ENCODE assay signal across 8 cellular contexts in the genomic region with DNA sequence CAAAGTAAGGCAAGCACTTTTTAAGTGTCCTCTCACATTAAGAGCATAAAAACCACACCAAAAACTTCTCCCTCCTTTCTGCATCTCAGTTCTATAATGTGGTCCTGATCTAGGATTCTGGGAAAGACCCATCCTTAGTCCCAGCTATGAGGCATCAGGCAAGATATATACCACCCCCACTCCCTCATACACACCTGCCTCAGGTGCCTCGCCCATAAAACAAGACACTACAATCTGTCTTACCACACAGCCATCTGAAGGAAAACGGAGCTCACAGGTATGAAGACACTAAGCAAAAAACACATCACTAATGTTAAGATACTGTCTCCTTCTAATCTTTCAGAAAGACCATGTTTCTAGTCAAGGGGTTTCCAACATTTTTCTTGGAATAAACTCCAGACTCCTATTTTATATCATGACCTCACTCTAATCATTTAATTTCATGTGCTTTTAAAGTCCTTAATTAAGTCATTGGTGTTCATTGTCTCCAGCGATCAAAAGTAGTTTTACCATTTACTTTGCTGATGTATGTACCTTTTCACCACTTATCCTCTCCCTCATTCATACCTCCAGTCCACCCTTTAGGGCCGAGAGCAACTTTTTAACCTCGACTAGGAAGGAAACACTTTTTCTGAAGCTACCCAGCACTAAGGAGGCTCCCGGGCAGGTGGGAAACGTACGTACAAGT. TPM values are rescaled to one million over a fixed set of nuclear protein-coding genes. Genes with fewer than 3 reads are reported as not detected.
DNase-seq lines count a peak whose midpoint lies in the region; ATAC-seq and TF ChIP-seq lines count a peak whose summit lies in the region.

No MANE protein-coding gene starts in this region.

- TF ChIP-seq CTCF in stomach (IDR thresholded peaks at IDR 0.05) = no peak

- H3K27ac Mint-ChIP-seq in activated CD8-positive, alpha-beta T cell treated with anti-CD3 and anti-CD28 coated beads, Interleukin-2, amount 10 ng/mL, durations not matched to agents 7 days and 5 days = peak overlapping the region; percentile 92

- peak overlapping the region; percentile 84 for H3K4me3 ChIP-seq in iPS-18a (ENCODE audit: low read length)
- peak overlapping the region; percentile 74 to 85 (median 76) for H3K4me3 ChIP-seq in stomach

- WGBS in stomach, 5 donors = 5 to 19% (median 8%) methylated on average over 8 of the region's 8 CpGs

- no peak overlapping the region for H3K27ac ChIP-seq in iPS-18a (ENCODE audit: low read length)
- peak overlapping the region; percentile 96 to 98 (median 96) for H3K27ac ChIP-seq in stomach

- H3K4me1 Mint-ChIP-seq in activated CD8-positive, alpha-beta T cell treated with anti-CD3 and anti-CD28 coated beads, Interleukin-2, amount 10 ng/mL, durations not matched to agents 7 days and 5 days (ENCODE audit: low read depth) = peaks cover 75% of the 10 kb centered on the region

- no peaks in the 10 kb centered on the region for H3K27me3 Mint-ChIP-seq in activated CD8-positive, alpha-beta T cell treated with anti-CD3 and anti-CD28 coated beads, Interleukin-2, amount 10 ng/mL, durations not matched to agents 7 days and 5 days (ENCODE audit: low read depth)

- H3K9me3 ChIP-seq in iPS-18a (ENCODE audit: control insufficient read depth, low read depth, low read length) = no peaks in the 10 kb centered on the region
- H3K9me3 ChIP-seq in stomach = no peaks in the 10 kb centered on the region

- no peak for ATAC-seq in activated CD8-positive, alpha-beta T cell treated with anti-CD3 and anti-CD28 coated beads, Interleukin-2, amount 10 ng/mL, durations not matched to agents 7 days and 5 days
- ATAC-seq in GM21825 (IDR thresholded peaks at IDR 0.05; ENCODE audit: unreplicated experiment) = no peak

- TF ChIP-seq EP300 in stomach (IDR thresholded peaks at IDR 0.05) = no peak

- peak overlapping the region; percentile 55 for H3K9ac ChIP-seq in iPS-18a (ENCODE audit: low read length)

- POLR2A ChIA-PET in activated CD8-positive, alpha-beta T cell treated with anti-CD3 and anti-CD28 coated beads, Interleukin-2, amount 10 ng/mL, durations not matched to agents 7 days and 5 days (lab: Charles Lee) = interaction anchor here (0.6 to 5.1 kb wide), 21 partner anchors 8 to 180 kb away, joined by 3 to 71 read pairs (median 8); partner anchors contain the start of genes ACBD4, FMNL1, HEXIM1 and HEXIM2

- H3K36me3 Mint-ChIP-seq in activated CD8-positive, alpha-beta T cell treated with anti-CD3 and anti-CD28 coated beads, Interleukin-2, amount 10 ng/mL, durations not matched to agents 7 days and 5 days (ENCODE audit: low read depth) = peaks cover 40% of the 10 kb centered on the region

- TF ChIP-seq POLR2A in stomach (IDR thresholded peaks at IDR 0.05) = no peak

- CTCF ChIA-PET in activated CD8-positive, alpha-beta T cell treated with anti-CD3 and anti-CD28 coated beads, Interleukin-2, amount 10 ng/mL, durations not matched to agents 7 days and 5 days (lab: Charles Lee) = interaction anchor here (0.9 to 9.6 kb wide), 18 partner anchors 9 to 180 kb away, joined by 3 to 86 read pairs (median 7); partner anchors contain the start of genes ACBD4 and FMNL1

- DNase-seq in NCI-H345 treated with DMSO at 0.1 percent for 48 hours (lab: John Stamatoyannopoulos, UW; ENCODE audit: unreplicated experiment) (peak; percentile 6), NCI-H345 (lab: John Stamatoyannopoulos, UW) (no peak), stomach (no peak), EL (no peak), NCI-H1436 treated with DMSO at 0.1 percent for 48 hours (lab: John Stamatoyannopoulos, UW) (no peak)
- DNase-seq in activated CD8-positive, alpha-beta T cell treated with anti-CD3 and anti-CD28 coated beads, Interleukin-2, amount 10 ng/mL, durations not matched to agents 7 days and 5 days = no peak

- H3K9me3 Mint-ChIP-seq in activated CD8-positive, alpha-beta T cell treated with anti-CD3 and anti-CD28 coated beads, Interleukin-2, amount 10 ng/mL, durations not matched to agents 7 days and 5 days (ENCODE audit: insufficient read depth) = no peaks in the 10 kb centered on the region

- H3K36me3 ChIP-seq in iPS-18a (ENCODE audit: control insufficient read depth, low read depth, low read length) (no peaks in the 10 kb centered on the region), stomach (no peaks in the 10 kb centered on the region)

- intact Hi-C loops in stomach (cut with DNase I; ENCODE audit: low total_unique reads) = no loop called here

- H3K4me1 ChIP-seq in iPS-18a (ENCODE audit: control insufficient read depth, low read depth, low read length) (peaks cover 8% of the 10 kb centered on the region), stomach (peaks cover 57 to 87% (median 83%) of the 10 kb centered on the region in 4 donors)

- H3K4me3 Mint-ChIP-seq in activated CD8-positive, alpha-beta T cell treated with anti-CD3 and anti-CD28 coated beads, Interleukin-2, amount 10 ng/mL, durations not matched to agents 7 days and 5 days = peak overlapping the region; percentile 83

- peaks cover 14% of the 10 kb centered on the region for H3K27me3 ChIP-seq in iPS-18a (ENCODE audit: control insufficient read depth, insufficient read depth, low read length)
- no peaks in the 10 kb centered on the region for H3K27me3 ChIP-seq in stomach

RNA-seq across cellular contexts. Expression of gene MAP3K14, which starts 1.1 kb away (rescaled TPM):
- total RNA-seq in activated CD8-positive, alpha-beta T cell treated with anti-CD3 and anti-CD28 coated beads, Interleukin-2, amount 10 ng/mL, durations not matched to agents 7 days and 5 days = 10 to 100 TPM; 17.5 to 23.8 TPM
- total RNA-seq in stomach = 10 to 100 TPM in 2 of 5 donors, 1 to 10 TPM in 3; 1.2 to 17.7 (median 9.7) TPM
- polyA plus RNA-seq in stomach = 10 to 100 TPM in 1 of 3 donors, 1 to 10 TPM in 2; 6.3 to 11.0 (median 6.4) TPM

RNA-seq across cellular contexts. Expression of gene SPATA32, which starts 53.8 kb away (rescaled TPM):
- total RNA-seq in activated CD8-positive, alpha-beta T cell treated with anti-CD3 and anti-CD28 coated beads, Interleukin-2, amount 10 ng/mL, durations not matched to agents 7 days and 5 days = under 1 TPM; 0.52 to 0.55 TPM
- not detected for total RNA-seq in stomach
- polyA plus RNA-seq in stomach = not detected
